Comparison of ENCODE assay signal across 12 cellular contexts in the genomic region with DNA sequence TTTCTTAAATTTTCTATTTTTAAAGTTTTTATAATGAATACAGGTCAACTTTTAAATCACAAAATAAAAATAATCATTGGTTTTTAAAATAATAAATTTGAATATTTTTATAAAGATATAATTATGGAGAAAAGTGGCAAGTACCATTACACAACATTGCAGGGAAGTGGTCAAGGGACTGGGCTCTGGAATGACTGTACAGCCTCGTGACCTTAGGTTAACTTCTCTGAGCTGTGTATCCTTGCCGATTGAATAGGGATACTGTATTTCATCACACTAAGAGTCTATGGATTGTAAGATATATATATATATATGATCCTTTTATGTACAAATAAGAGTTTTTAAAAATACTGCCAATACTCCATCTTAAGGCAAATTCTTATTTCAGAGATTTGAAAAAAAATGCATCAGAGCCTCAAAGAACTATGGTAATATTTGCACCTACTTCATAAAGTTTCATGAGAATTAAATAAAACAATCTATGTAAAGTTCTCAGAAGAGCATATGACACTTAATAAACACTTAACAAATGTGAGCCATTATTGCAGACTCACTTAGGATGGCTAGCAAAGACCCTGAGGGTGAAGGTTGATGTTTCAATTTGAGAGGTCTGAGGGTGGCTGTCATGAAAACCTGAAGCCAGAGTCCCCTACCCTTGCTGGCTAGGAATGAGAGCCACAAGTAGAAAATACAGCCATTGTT.
A peak's percentile ranks its signal among the peaks of the same experiment; 100 is the strongest.
DNase-seq lines count a peak whose midpoint lies in the region; ATAC-seq lines count a peak whose summit lies in the region.
"Had no signal": no experiment of that assay in that cellular context is flagged by ENCODE, and none has a peak within 500 bp of the region (broad histone marks: within the 10 kb centered on the region; RNA-seq: fewer than 3 reads in every experiment).

No MANE protein-coding gene starts in this region.

- ATAC-seq in GM18867 (IDR thresholded peaks at IDR 0.05; ENCODE audit: unreplicated experiment) (peak; percentile 61), GM21723 (IDR thresholded peaks at IDR 0.05; ENCODE audit: unreplicated experiment) (peak; percentile 55), HG03432 (IDR thresholded peaks at IDR 0.05; ENCODE audit: unreplicated experiment) (peak; percentile 60)
- ATAC-seq: activated naive CD4-positive, alpha-beta T cell treated with anti-CD3 and anti-CD28 coated beads, Interleukin-2, amount 50 U/mL, for 72 hours had no signal

- DNase-seq in iris pigment epithelial cell (ENCODE audit: low read depth) = peak; percentile 56
- DNase-seq in SHP77 treated with DMSO at 0.1 percent for 48 hours (lab: John Stamatoyannopoulos, UW) = no peak
- no peak for DNase-seq in NCI-H1436 treated with DMSO at 0.1 percent for 48 hours (lab: John Stamatoyannopoulos, UW)
- no peak for DNase-seq in Ammon's horn (ENCODE audit: low spot score)
- DNase-seq in DMS79 (lab: John Stamatoyannopoulos, UW) = no peak
- DNase-seq: activated CD4-positive, CD25-positive, alpha-beta regulatory T cell treated with anti-CD3 and anti-CD28 coated beads, Interleukin-2, amount 50 U/mL, for 72 hours; GM23248; nephron progenitor cell had no signal
